ENCODE assay signal across 8 cellular contexts in genomic region chr22:24555160-24555495, GRCh38. TPM values are rescaled to one million over a fixed set of nuclear protein-coding genes. Genes with fewer than 3 reads are reported as not detected.
DNase-seq lines count a peak whose midpoint lies in the region; ATAC-seq, FAIRE-seq and TF ChIP-seq lines count a peak whose summit lies in the region.

No MANE protein-coding gene starts in this region.

- peak overlapping the region; percentile 90 for H3K4me2 ChIP-seq in keratinocyte (ENCODE audit: control insufficient read depth, extremely low read depth, insufficient read depth, low read depth, low read length)

- peak overlapping the region; percentile 98 for H3K27ac ChIP-seq in keratinocyte (ENCODE audit: control insufficient read depth, insufficient read depth, low read length)

- H2AFZ ChIP-seq in keratinocyte (ENCODE audit: control insufficient read depth, low read length) = peak overlapping the region; percentile 98

- peaks cover 7% of the 10 kb centered on the region for H3K9me1 ChIP-seq in keratinocyte (ENCODE audit: control insufficient read depth, extremely low read depth, insufficient read depth, low read length)

- H3K36me3 ChIP-seq in keratinocyte (ENCODE audit: control insufficient read depth in 2 of 2, extremely low read depth in 1 of 2, insufficient read depth in 2 of 2, low read length in 2 of 2) = peaks cover 15 to 33% of the 10 kb centered on the region in 2 experiments

- H3K4me3 ChIP-seq in AG09309 (ENCODE audit: control insufficient read depth, low read depth, low read length) (peak overlapping the region; percentile 91), keratinocyte (ENCODE audit: control insufficient read depth in 2 of 3, extremely low read depth in 1 of 3, insufficient read depth in 2 of 3, low read depth in 1 of 3, low read length in 3 of 3) (peak overlapping the region; percentile 69 to 99 (median 87))

- H3K9me3 ChIP-seq in keratinocyte (ENCODE audit: control insufficient read depth, low read depth, low read length) = no peaks in the 10 kb centered on the region

- dilution Hi-C loops in keratinocyte (cut with MboI; ENCODE audit: extremely low pct_ligation_motif_present, low sequenced_read_pairs) = no loop called here

- FAIRE-seq in keratinocyte (lab: Jason Lieb, UNC) = peak; percentile 20

- no peak for TF ChIP-seq CTCF in AG09309 (IDR thresholded peaks at IDR 0.05; ENCODE audit: control insufficient read depth, insufficient read depth, low read depth, low read length, missing control alignments)
- no peak for TF ChIP-seq CTCF in keratinocyte (optimal IDR thresholded peaks at IDR 0.05 in 1 of 3, IDR thresholded peaks at IDR 0.05 in 1 of 3, conservative IDR thresholded peaks at IDR 0.05 in 1 of 3; ENCODE audit: extremely low read depth in 1 of 3, insufficient read depth in 2 of 3, low read length in 3 of 3)

- peaks cover 83% of the 10 kb centered on the region for H3K79me2 ChIP-seq in keratinocyte (ENCODE audit: control insufficient read depth, insufficient read depth, low read length)

- H3K27me3 ChIP-seq in keratinocyte (ENCODE audit: control insufficient read depth, extremely low read depth, insufficient read depth, low read length) = no peaks in the 10 kb centered on the region

- peak overlapping the region; percentile 99 for H3K9ac ChIP-seq in keratinocyte (ENCODE audit: control insufficient read depth, extremely low read depth, insufficient read depth, low read length)

- peaks cover 24% of the 10 kb centered on the region for H3K4me1 ChIP-seq in keratinocyte (ENCODE audit: control insufficient read depth, extremely low read depth, insufficient read depth, low read length)

- peak; percentile 72 for ATAC-seq in GM19023 (IDR thresholded peaks at IDR 0.05; ENCODE audit: unreplicated experiment)
- peak; percentile 77 for ATAC-seq in HG03280 (IDR thresholded peaks at IDR 0.05; ENCODE audit: unreplicated experiment)

- peak; percentile 95 for DNase-seq in AG09309 (ENCODE audit: low read depth)
- peak; percentile 87 for DNase-seq in NCI-H345 treated with DMSO at 0.1 percent for 48 hours (lab: John Stamatoyannopoulos, UW; ENCODE audit: unreplicated experiment)
- peak; percentile 96 for DNase-seq in activated CD4-positive, CD25-positive, alpha-beta regulatory T cell treated with anti-CD3 and anti-CD28 coated beads, Interleukin-2, amount 50 U/mL, for 72 hours
- peak; percentile 92 to 98 for DNase-seq in cerebellar nuclear complex (lab: John Stamatoyannopoulos, UW)
- DNase-seq in keratinocyte (ENCODE audit: low read depth, low spot score) = peak; percentile 94
- peak; percentile 100 for DNase-seq in stimulated activated CD4-positive, alpha-beta T cell treated with anti-CD3 and anti-CD28 coated beads, Interleukin-15, amount 100 ng/mL, for 1 hour (ENCODE audit: low read depth in 1 of 2, low spot score in 1 of 2)

- H4K20me1 ChIP-seq in keratinocyte (ENCODE audit: control insufficient read depth, extremely low read depth, insufficient read depth, low read length) = no peaks in the 10 kb centered on the region

RNA-seq across cellular contexts. Expression of gene GUCD1, which starts 0.2 kb away (rescaled TPM):
- 43.0 to 71.1 TPM (median 59.0 TPM) in 3 replicates for polyA plus RNA-seq in keratinocyte
- 16.1 TPM for polyA plus RNA-seq in keratinocyte (2011; ENCODE audit: low read depth)
- 51.4 and 75.0 TPM in 2 replicates for polyA plus RNA-seq in keratinocyte (2011; cell fraction: cytosol; rRNA removed)
- polyA plus RNA-seq in keratinocyte (2011; cell fraction: nucleus; rRNA removed) = 37.2 and 39.3 TPM in 2 replicates
- 44.6 and 46.5 TPM in 2 replicates for polyA plus RNA-seq in keratinocyte (2012; ENCODE audit: low replicate concordance)
- polyA minus RNA-seq in keratinocyte = 55.4 to 157 TPM (median 104 TPM) in 3 replicates
- polyA minus RNA-seq in keratinocyte (2011; cell fraction: cytosol; rRNA and poly(A)+ RNA removed) = 113 TPM
- polyA minus RNA-seq in keratinocyte (2011; cell fraction: nucleus; rRNA and poly(A)+ RNA removed) = 39.6 and 40.4 TPM in 2 replicates

RNA-seq across cellular contexts. Expression of gene SNRPD3, which starts 0.7 kb away (rescaled TPM):
- polyA plus RNA-seq in keratinocyte = 133 to 275 TPM (median 135 TPM) in 3 replicates
- 103 TPM for polyA plus RNA-seq in keratinocyte (2011; ENCODE audit: low read depth)
- 194 and 225 TPM in 2 replicates for polyA plus RNA-seq in keratinocyte (2011; cell fraction: cytosol; rRNA removed)
- 114 and 127 TPM in 2 replicates for polyA plus RNA-seq in keratinocyte (2011; cell fraction: nucleus; rRNA removed)
- 143 and 233 TPM in 2 replicates for polyA plus RNA-seq in keratinocyte (2012; ENCODE audit: low replicate concordance)
- polyA minus RNA-seq in keratinocyte = 181 to 246 TPM (median 231 TPM) in 3 replicates
- polyA minus RNA-seq in keratinocyte (2011; cell fraction: cytosol; rRNA and poly(A)+ RNA removed) = 118 TPM
- 45.3 and 67.9 TPM in 2 replicates for polyA minus RNA-seq in keratinocyte (2011; cell fraction: nucleus; rRNA and poly(A)+ RNA removed)

RNA-seq across cellular contexts. Expression of gene LRRC75B, which starts 37.7 kb away (rescaled TPM):
- polyA plus RNA-seq in keratinocyte = 4.3 to 10.5 TPM (median 4.9 TPM) in 3 replicates
- 4.1 TPM for polyA plus RNA-seq in keratinocyte (2011; ENCODE audit: low read depth)
- polyA plus RNA-seq in keratinocyte (2011; cell fraction: cytosol; rRNA removed) = 3.2 and 6.2 TPM in 2 replicates
- polyA plus RNA-seq in keratinocyte (2011; cell fraction: nucleus; rRNA removed) = 16.9 and 24.6 TPM in 2 replicates
- 4.3 and 4.8 TPM in 2 replicates for polyA plus RNA-seq in keratinocyte (2012; ENCODE audit: low replicate concordance)
- polyA minus RNA-seq in keratinocyte = 3.1 to 4.8 TPM (median 3.7 TPM) in 3 replicates
- 3.1 TPM for polyA minus RNA-seq in keratinocyte (2011; cell fraction: cytosol; rRNA and poly(A)+ RNA removed)
- polyA minus RNA-seq in keratinocyte (2011; cell fraction: nucleus; rRNA and poly(A)+ RNA removed) = 3.1 and 3.2 TPM in 2 replicates

RNA-seq across cellular contexts. Expression of gene GGT1, which starts 47.9 kb away (rescaled TPM):
- polyA plus RNA-seq in keratinocyte = 5.8 to 20.1 TPM (median 6.2 TPM) in 3 replicates
- polyA plus RNA-seq in keratinocyte (2011; ENCODE audit: low read depth) = 2.7 TPM
- 4.3 and 9.2 TPM in 2 replicates for polyA plus RNA-seq in keratinocyte (2011; cell fraction: cytosol; rRNA removed)
- 27.4 and 36.0 TPM in 2 replicates for polyA plus RNA-seq in keratinocyte (2011; cell fraction: nucleus; rRNA removed)
- 4.9 and 8.6 TPM in 2 replicates for polyA plus RNA-seq in keratinocyte (2012; ENCODE audit: low replicate concordance)
- polyA minus RNA-seq in keratinocyte = 4.1 to 16.7 TPM (median 13.9 TPM) in 3 replicates
- polyA minus RNA-seq in keratinocyte (2011; cell fraction: cytosol; rRNA and poly(A)+ RNA removed) = 22.8 TPM
- 26.6 and 28.9 TPM in 2 replicates for polyA minus RNA-seq in keratinocyte (2011; cell fraction: nucleus; rRNA and poly(A)+ RNA removed)

RNA-seq across cellular contexts. Expression of gene UPB1, which starts 60.0 kb away (rescaled TPM):
- 0.03 TPM in 1 of 3 replicates, not detected in the others for polyA plus RNA-seq in keratinocyte
- not detected for polyA plus RNA-seq in keratinocyte (2011; ENCODE audit: low read depth)
- polyA plus RNA-seq in keratinocyte (2011; cell fraction: cytosol; rRNA removed) = not detected in 2 replicates
- not detected in 2 replicates for polyA plus RNA-seq in keratinocyte (2011; cell fraction: nucleus; rRNA removed)
- polyA plus RNA-seq in keratinocyte (2012; ENCODE audit: low replicate concordance) = not detected in 2 replicates
- not detected in 3 replicates for polyA minus RNA-seq in keratinocyte
- polyA minus RNA-seq in keratinocyte (2011; cell fraction: cytosol; rRNA and poly(A)+ RNA removed) = not detected
- polyA minus RNA-seq in keratinocyte (2011; cell fraction: nucleus; rRNA and poly(A)+ RNA removed) = not detected in 2 replicates

Comparison
In these comparisons a context has a peak if more than half of its experiments do, and no peak if none do; other contexts are left out.
1. Peak in every context shown above with its lines: DNase-seq, ATAC-seq, H3K4me3 ChIP-seq and H3K27ac ChIP-seq.